In genomic region chr3:66149269-66149668, GRCh38 we compare ENCODE assay signal across 21 cellular contexts.
DNase-seq lines count a peak whose midpoint lies in the region; TF ChIP-seq lines count a peak whose summit lies in the region.
"Had no signal": no experiment of that assay in that cellular context is flagged by ENCODE, and none has a peak within 500 bp of the region (broad histone marks: within the 10 kb centered on the region; RNA-seq: fewer than 3 reads in every experiment).

No MANE protein-coding gene starts in this region.

- H3K27ac Mint-ChIP-seq in HFFc6 (no peak overlapping the region), osteocyte (ENCODE audit: unreplicated experiment) (no peak overlapping the region)
- H3K27ac Mint-ChIP-seq: CD8-positive, alpha-beta T cell; H9 had no signal

- peaks cover 27% of the 10 kb centered on the region for H3K4me1 Mint-ChIP-seq in HFFc6 (ENCODE audit: low read depth)
- H3K4me1 Mint-ChIP-seq in osteocyte (ENCODE audit: unreplicated experiment), result peaks cover 1% of the 10 kb centered on the region

- H3K4me3 Mint-ChIP-seq in HFFc6, result no peak overlapping the region
- H3K4me3 Mint-ChIP-seq in osteocyte (ENCODE audit: unreplicated experiment), result no peak overlapping the region
- H3K4me3 Mint-ChIP-seq: CD8-positive, alpha-beta T cell; H9 had no signal

- H3K9me3 ChIP-seq in MM.1S (replicated peaks; ENCODE audit: insufficient read depth, low read length), result no peaks in the 10 kb centered on the region

- H3K27ac ChIP-seq in MM.1S (ENCODE audit: low read length), result no peak overlapping the region
- H3K27ac ChIP-seq: GM23248 had no signal

- no peaks in the 10 kb centered on the region for H3F3A ChIP-seq in MM.1S (ENCODE audit: insufficient read depth, low read length)

- H3K27me3 ChIP-seq in MM.1S (replicated peaks; ENCODE audit: insufficient read depth, low read length), result no peaks in the 10 kb centered on the region

- H3K4me3 ChIP-seq in epithelial cell of proximal tubule (ENCODE audit: low read depth, low read length) (no peak overlapping the region), MM.1S (ENCODE audit: low read length) (no peak overlapping the region)
- H3K4me3 ChIP-seq: GM23248 had no signal

- no peak overlapping the region for H2AFZ ChIP-seq in MM.1S (ENCODE audit: low read length)
- H2AFZ ChIP-seq: GM23248 had no signal

- H3K36me3 Mint-ChIP-seq in HFFc6 (ENCODE audit: low read depth), result no peaks in the 10 kb centered on the region
- H3K36me3 Mint-ChIP-seq in osteocyte (ENCODE audit: unreplicated experiment), result no peaks in the 10 kb centered on the region
- H3K36me3 Mint-ChIP-seq: CD8-positive, alpha-beta T cell had no signal

- H3K9me3 Mint-ChIP-seq in HFFc6 (no peaks in the 10 kb centered on the region), osteocyte (ENCODE audit: unreplicated experiment) (no peaks in the 10 kb centered on the region)
- H3K9me3 Mint-ChIP-seq: CD8-positive, alpha-beta T cell; H9 had no signal

- no peaks in the 10 kb centered on the region for H3K79me2 ChIP-seq in MM.1S (ENCODE audit: low read length)

- DNase-seq in HFFc6, result peak; percentile 61
- DNase-seq in NCI-H748 treated with DMSO at 0.1 percent for 48 hours (lab: John Stamatoyannopoulos, UW), result peak; percentile 25
- no peak for DNase-seq in epithelial cell of proximal tubule (ENCODE audit: low read depth)
- DNase-seq in osteocyte (ENCODE audit: extremely low spot score, unreplicated experiment), result no peak
- DNase-seq in AG08396 (ENCODE audit: low spot score), result no peak
- DNase-seq in NCI-H82 treated with DMSO at 0.1 percent for 48 hours (lab: John Stamatoyannopoulos, UW; ENCODE audit: unreplicated experiment), result no peak
- no peak for DNase-seq in MM.1S
- DNase-seq: AML-193; C1 segment of cervical spinal cord; CD8-positive, alpha-beta T cell; GM23248; H9; KBM-7; NCI-H1092; NCI-H1436 treated with DMSO at 0.1 percent for 48 hours; NCI-H2029 treated with DMSO at 0.1 percent for 48 hours; NCI-H2171; NCI-H446; NCI-H526; NK-92 treated with Interleukin-12 subunit alpha and Interleukin-12 subunit beta, amount 100 ng/mL, for 24 hours; SIG-M5 had no signal

- TF ChIP-seq CTCF in HFFc6 (IDR thresholded peaks at IDR 0.05) (peak; percentile 49), epithelial cell of proximal tubule (conservative IDR thresholded peaks at IDR 0.05; ENCODE audit: low read depth, low read length) (peak; percentile 3), osteocyte (IDR thresholded peaks at IDR 0.05) (peak; percentile 7), MM.1S (IDR thresholded peaks at IDR 0.05; ENCODE audit: low read length) (no peak)

- H3K27me3 Mint-ChIP-seq in HFFc6 (ENCODE audit: insufficient read depth) (peaks cover 6% of the 10 kb centered on the region; the same call in 1 of the 2 replicates), osteocyte (ENCODE audit: unreplicated experiment) (peaks cover 21% of the 10 kb centered on the region)

- no peaks in the 10 kb centered on the region for H4K20me1 ChIP-seq in MM.1S (ENCODE audit: insufficient read depth, low read length)

- no peaks in the 10 kb centered on the region for H3K36me3 ChIP-seq in MM.1S (replicated peaks; ENCODE audit: insufficient read depth, low read length)

- no peak overlapping the region for H3K4me2 ChIP-seq in MM.1S (ENCODE audit: low read depth, low read length)

- no peaks in the 10 kb centered on the region for H3K4me1 ChIP-seq in MM.1S (ENCODE audit: low read length)

- H3K9me2 ChIP-seq in MM.1S (replicated peaks; ENCODE audit: insufficient read depth, low read length), result no peaks in the 10 kb centered on the region

- H3K9ac ChIP-seq in MM.1S (ENCODE audit: low read length), result no peak overlapping the region
- H3K9ac ChIP-seq: GM23248 had no signal

Comparison
In these comparisons a context has a peak if more than half of its experiments do, and no peak if none do; other contexts are left out.
1. DNase-seq: peak in HFFc6 (single experiment) and NCI-H748 treated with DMSO at 0.1 percent for 48 hours (single experiment); none in epithelial cell of proximal tubule (single experiment), osteocyte (single experiment), AG08396 (single experiment), NCI-H82 treated with DMSO at 0.1 percent for 48 hours (single experiment) and MM.1S (single experiment).